In the genomic region with DNA sequence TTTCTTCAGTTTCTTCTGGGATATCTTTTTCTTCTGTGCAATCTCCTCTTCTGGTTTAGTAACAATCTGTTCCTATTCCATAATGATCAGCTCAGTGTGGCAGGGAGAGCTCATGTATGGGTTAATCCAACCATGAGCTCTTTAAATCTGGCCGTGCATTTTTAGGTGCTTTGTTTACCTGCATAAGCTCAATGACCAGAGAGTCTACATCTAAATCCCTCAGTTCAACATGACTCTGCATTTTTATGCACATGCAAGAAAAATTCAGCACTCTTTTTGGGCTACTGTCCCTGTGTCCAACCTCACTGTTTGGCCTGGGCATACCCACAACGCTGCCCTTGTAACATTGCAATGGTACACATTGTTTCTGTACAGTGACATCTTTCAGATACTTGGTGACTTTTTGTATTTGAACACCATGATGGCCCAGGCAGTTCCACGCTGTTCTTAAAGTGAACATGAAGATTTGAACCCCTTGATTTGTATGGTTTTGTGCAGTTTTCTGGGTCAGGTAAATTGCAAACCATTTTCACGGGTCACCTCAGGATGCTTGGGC, we compare ENCODE assay signal across 7 cellular contexts.
"Had no signal": no experiment of that assay in that cellular context is flagged by ENCODE, and none has a peak within 500 bp of the region (broad histone marks: within the 10 kb centered on the region; RNA-seq: fewer than 3 reads in every experiment).

No MANE protein-coding gene starts in this region.

- H3K4me1 Mint-ChIP-seq: GM23338 had no signal

- FAIRE-seq: H1, H54, HTR-8/SVneo had no signal

- ATAC-seq: GM23338 had no signal

- H3K4me2 ChIP-seq: GM23338 had no signal

- H3K4me3 Mint-ChIP-seq: GM23338, H9 had no signal

- H3K27ac Mint-ChIP-seq: GM23338, H9 had no signal

- DNase-seq: H9, HCEC 1CT, KBM-7 had no signal

- H2AFZ ChIP-seq: GM23338 had no signal

- H3K4me3 ChIP-seq: GM23338 had no signal
